ENCODE assay signal across 7 cellular contexts in the genomic region with DNA sequence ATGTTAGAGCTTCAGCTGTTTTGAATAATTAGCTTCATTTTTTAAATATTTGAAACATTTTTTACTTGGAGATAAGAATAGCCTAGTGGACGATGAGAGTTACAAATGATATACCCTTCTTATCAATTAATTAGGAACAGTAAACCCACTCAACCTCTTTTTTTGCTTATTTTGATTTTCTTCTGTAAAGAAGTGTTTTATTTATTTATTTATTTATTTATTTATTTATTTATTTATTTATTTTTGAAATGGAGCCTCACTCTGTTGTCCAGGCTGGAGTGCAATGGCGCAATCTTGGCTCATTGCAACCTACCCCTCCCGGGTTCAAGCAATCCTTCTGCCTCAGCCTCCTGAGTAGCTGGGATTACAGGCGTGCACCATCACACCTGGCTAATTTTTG. TPM values are rescaled to one million over a fixed set of nuclear protein-coding genes. Genes with fewer than 3 reads are reported as not detected.
DNase-seq lines count a peak whose midpoint lies in the region; ATAC-seq and TF ChIP-seq lines count a peak whose summit lies in the region.
"Not testable (repeated sequence)": the region's sequence is repeated elsewhere in the genome, so short reads cannot be mapped to it uniquely, and the experiment has no call there.

No MANE protein-coding gene starts in this region.

- H4K20me1 ChIP-seq in PC-3 (ENCODE audit: low read length) = not testable (repeated sequence)

- BruUV-seq in Calu3 (replicated peaks; lab: Mats Ljungman, UMichigan); PC-3 (replicated peaks; lab: Mats Ljungman, UMichigan): not testable (repeated sequence)

- H3K9me3 Mint-ChIP-seq in Calu3 (ENCODE audit: low read depth, unreplicated experiment) = not testable (repeated sequence)

- in situ Hi-C loops in transverse colon (cut with MboI; ENCODE audit: low pct_ligation_motif_present in 1 of 4, low pct_unique_long_range_greater_than_20kb in 1 of 4, low sequenced_read_pairs in 3 of 4) = not testable (repeated sequence)

- not testable (repeated sequence) for H3K27me3 ChIP-seq in PC-3 (ENCODE audit: low read length); body of pancreas; right lobe of liver; transverse colon

- H3K36me3 ChIP-seq in PC-3 (ENCODE audit: low read depth, low read length); body of pancreas (replicated peaks in 1 of 2; ENCODE audit: insufficient read depth in 1 of 2, low read depth in 2 of 2); right lobe of liver; transverse colon: not testable (repeated sequence)

- not testable (repeated sequence) for TF ChIP-seq POLR2A in body of pancreas (IDR thresholded peaks at IDR 0.05); right lobe of liver (IDR thresholded peaks at IDR 0.05); transverse colon (IDR thresholded peaks at IDR 0.05)

- not testable (repeated sequence) for H3K9ac ChIP-seq in PC-3 (ENCODE audit: low read length)

- H3K4me3 Mint-ChIP-seq in Calu3 (ENCODE audit: low read depth, unreplicated experiment) = peak overlapping the region; percentile 19

- H3K36me3 Mint-ChIP-seq in Calu3 (ENCODE audit: insufficient read depth, unreplicated experiment) = not testable (repeated sequence)

- peak overlapping the region; percentile 66 for H3K4me2 ChIP-seq in PC-3 (ENCODE audit: low read length)

- peaks cover 17% of the 10 kb centered on the region for H3K4me1 ChIP-seq in PC-3 (ENCODE audit: insufficient read depth, low read length)
- H3K4me1 ChIP-seq in body of pancreas = peaks cover 15% of the 10 kb centered on the region
- not testable (repeated sequence) for H3K4me1 ChIP-seq in right lobe of liver
- H3K4me1 ChIP-seq in transverse colon = peaks cover 4 to 27% (median 9%) of the 10 kb centered on the region in 4 donors

- H3K27ac Mint-ChIP-seq in Calu3 (ENCODE audit: unreplicated experiment) = not testable (repeated sequence)

- not testable (repeated sequence) for H3K27me3 Mint-ChIP-seq in Calu3 (ENCODE audit: unreplicated experiment)

- intact Hi-C loops in Calu3 (cut with micrococcal nuclease; ENCODE audit: unreplicated experiment); body of pancreas (cut with DNase I); right lobe of liver (cut with DNase I); transverse colon (cut with DNase I; ENCODE audit: low total_unique reads): not testable (repeated sequence)
- intact Hi-C loops in PC-3 (cut with micrococcal nuclease) = loop anchor here (1.0 kb wide), 2 partner anchors 43 to 204 kb away; no protein-coding TSS in a partner anchor

- H2AFZ ChIP-seq in PC-3 (ENCODE audit: low read length) = peak overlapping the region; percentile 54

- not testable (repeated sequence) for TF ChIP-seq CTCF in Calu3 (IDR thresholded peaks at IDR 0.05; ENCODE audit: unreplicated experiment); PC-3 (conservative IDR thresholded peaks at IDR 0.05; ENCODE audit: low read depth, low read length); epithelial cell of proximal tubule (conservative IDR thresholded peaks at IDR 0.05; ENCODE audit: low read depth, low read length); right lobe of liver (IDR thresholded peaks at IDR 0.05)
- peak in 2 of 7 experiments; percentile 14 to 21 for TF ChIP-seq CTCF in body of pancreas (IDR thresholded peaks at IDR 0.05)
- TF ChIP-seq CTCF in transverse colon (IDR thresholded peaks at IDR 0.05) = peak in 2 of 5 experiments; percentile 22 to 31

- H3K4me3 ChIP-seq in PC-3 (ENCODE audit: low read length) (peak overlapping the region; percentile 47), epithelial cell of proximal tubule (ENCODE audit: low read depth, low read length) (peak overlapping the region; percentile 37), right lobe of liver (peak overlapping the region in 2 of 3 donors; percentile 34 to 44)
- H3K4me3 ChIP-seq in body of pancreas, transverse colon: not testable (repeated sequence)

- CTCF ChIA-PET in Calu3 (lab: Charles Lee) = not testable (repeated sequence)
- CTCF ChIA-PET in PC-3 (lab: Charles Lee) = interaction anchor here (1.1 kb wide), 1 partner anchor 72 kb away, joined by 3 read pairs; no protein-coding TSS in a partner anchor

- 59 to 66% methylated on average over 4 of the region's 4 CpGs for WGBS in body of pancreas, 2 donors
- WGBS in right lobe of liver (ENCODE audit: insufficient coverage, low coverage, low lambda C conversion rate, missing lambda C conversion rate) = 48% methylated on average over 4 of the region's 4 CpGs
- 50 to 69% methylated on average over 1 to 4 of the region's 4 CpGs for WGBS in transverse colon (ENCODE audit: low coverage in 1 of 2), 2 donors

- not testable (repeated sequence) for H3K79me2 ChIP-seq in PC-3 (ENCODE audit: low read length)

- POLR2A ChIA-PET in PC-3 (lab: Charles Lee; ENCODE audit: unreplicated experiment) = interaction anchor here (0.6 kb wide), 1 partner anchor 206 kb away, joined by 3 read pairs; no protein-coding TSS in a partner anchor

- H3K27ac ChIP-seq in PC-3 (ENCODE audit: low read length) = not testable (repeated sequence)
- peak overlapping the region in 3 of 4 donors; percentile 6 to 58 (median 24) for H3K27ac ChIP-seq in body of pancreas
- peak overlapping the region in 2 of 3 donors; percentile 33 to 34 for H3K27ac ChIP-seq in right lobe of liver
- H3K27ac ChIP-seq in transverse colon = peak overlapping the region; percentile 35 to 60 (median 47)

- H3K4me1 Mint-ChIP-seq in Calu3 (ENCODE audit: low read depth, unreplicated experiment) = peaks cover 10% of the 10 kb centered on the region

- TF ChIP-seq EP300 in transverse colon (IDR thresholded peaks at IDR 0.05; ENCODE audit: low read depth) = not testable (repeated sequence)

- H3K9me3 ChIP-seq in PC-3 (ENCODE audit: low read length); body of pancreas; right lobe of liver; transverse colon: not testable (repeated sequence)

- H3F3A ChIP-seq in PC-3 (ENCODE audit: low read length, unreplicated experiment) = not testable (repeated sequence)

- DNase-seq in Calu3; PC-3; body of pancreas; epithelial cell of proximal tubule (ENCODE audit: low read depth); right lobe of liver; transverse colon: not testable (repeated sequence)
- peak; percentile 55 for DNase-seq in kidney glomerular epithelial cell (lab: John Stamatoyannopoulos, UW)

- not testable (repeated sequence) for H3K9me2 ChIP-seq in PC-3 (replicated peaks; ENCODE audit: low read length)

- ATAC-seq in PC-3 = not testable (repeated sequence)
- peak; percentile 15 for ATAC-seq in body of pancreas
- peak in 1 of 4 donors; percentile 15 for ATAC-seq in right lobe of liver

RNA-seq across cellular contexts. Expression of gene FZD8, which starts 43.8 kb away (rescaled TPM):
- 3.2 and 3.7 TPM in 2 replicates for total RNA-seq in Calu3 (2022)
- 275 and 375 TPM in 2 replicates for total RNA-seq in PC-3 (2014; rRNA removed)
- 10 to 100 TPM in 1 of 2 donors, 1 to 10 TPM in 1; 4.7 to 12.9 TPM for total RNA-seq in body of pancreas
- total RNA-seq in epithelial cell of proximal tubule = 8.2 and 13.4 TPM in 2 replicates
- total RNA-seq in right lobe of liver = 1 to 10 TPM; 2.3 to 4.6 (median 3.8) TPM
- total RNA-seq in transverse colon = 10 to 100 TPM in 2 of 4 donors, 1 to 10 TPM in 2; 8.6 to 14.9 (median 10.6) TPM

Comparison
In these comparisons a context has a peak if more than half of its experiments do, and no peak if none do; other contexts are left out.
1. RNA of gene FZD8, which starts 43.8 kb away (total RNA-seq): 275 to 375 TPM in PC-3; 8.2 to 13.4 TPM in epithelial cell of proximal tubule, 4.7 to 12.9 TPM in body of pancreas, 8.6 to 14.9 TPM in transverse colon, 2.3 to 4.6 TPM in right lobe of liver and 3.2 to 3.7 TPM in Calu3; every median in the first group is over 10 times any median in the second.